Comparison of ENCODE assay signal across 29 cellular contexts in genomic region chr19:8453616-8454015, GRCh38. TPM values are rescaled to one million over a fixed set of nuclear protein-coding genes. Genes with fewer than 3 reads are reported as not detected.
DNase-seq lines count a peak whose midpoint lies in the region; ATAC-seq, FAIRE-seq and TF ChIP-seq lines count a peak whose summit lies in the region.
"Had no signal": no experiment of that assay in that cellular context is flagged by ENCODE, and none has a peak within 500 bp of the region (broad histone marks: within the 10 kb centered on the region; RNA-seq: fewer than 3 reads in every experiment).

No MANE protein-coding gene starts in this region.

- FAIRE-seq in GM12878 (lab: Jason Lieb, UNC) = no peak
- FAIRE-seq: GM18507, urothelium cell line had no signal

- RAD21 ChIA-PET in GM12878 (lab: Charles Lee; ENCODE audit: unreplicated experiment) = no interaction called here

- DNase-seq in left ventricle myocardium superior (no peak), Right ventricle myocardium superior (no peak), GM12878 (ENCODE audit: low read depth, low spot score) (no peak), neural progenitor cell (ENCODE audit: low spot score) (no peak), HT-29 (ENCODE audit: low spot score) (no peak), SHP77 treated with DMSO at 0.1 percent for 48 hours (lab: John Stamatoyannopoulos, UW) (no peak), brain microvascular endothelial cell (no peak)
- DNase-seq: activated CD4-positive, alpha-beta T cell treated with anti-CD3 and anti-CD28 coated beads for 1 hour; activated effector memory CD4-positive, alpha-beta T cell treated with anti-CD3 and anti-CD28 coated beads, Interleukin-2, amount 50 U/mL, for 16 hours; amniotic stem cell; C1 segment of cervical spinal cord; dorsolateral prefrontal cortex; foreskin keratinocyte; hypothalamus; islet precursor cell; lower lobe of right lung; NCI-H1105; NCI-H2029 treated with DMSO at 0.1 percent for 48 hours; NCI-H446; NK-92 treated with Interleukin-12 subunit alpha and Interleukin-12 subunit beta, amount 100 ng/mL, for 24 hours; stimulated activated CD4-positive, alpha-beta T cell treated with anti-CD3 and anti-CD28 coated beads, Interleukin-4, amount 100 ng/mL, for 4 hours had no signal

- WGBS in GM12878 (ENCODE audit: insufficient coverage, insufficient replicate concordance, low lambda C conversion rate, missing lambda C conversion rate) = 90% methylated on average over 6 of the region's 6 CpGs

- TF ChIP-seq RAD21 in GM12878 (IDR thresholded peaks at IDR 0.05; ENCODE audit: insufficient read depth, low read depth, low read length) = no peak

- POLR2A ChIA-PET in GM12878 (lab: Charles Lee) = interaction anchor here (0.5 kb wide), 1 partner anchor 19 kb away, joined by 5 read pairs; no protein-coding TSS in a partner anchor

- H3K4me3 ChIP-seq in GM12878 (no peak overlapping the region), neural progenitor cell (no peak overlapping the region), brain microvascular endothelial cell (ENCODE audit: low read depth, low read length) (no peak overlapping the region)
- H3K4me3 ChIP-seq: dorsolateral prefrontal cortex, lower lobe of right lung had no signal

- peaks cover 12 to 35% of the 10 kb centered on the region in 2 experiments for H3K36me3 ChIP-seq in GM12878 (ENCODE audit: control insufficient read depth in 2 of 2, insufficient read depth in 2 of 2, low read length in 1 of 2)
- peaks cover 10% of the 10 kb centered on the region for H3K36me3 ChIP-seq in neural progenitor cell
- peaks cover 11% of the 10 kb centered on the region for H3K36me3 ChIP-seq in brain microvascular endothelial cell (replicated peaks)

- no peak for TF ChIP-seq POLR2A in GM12878 (IDR thresholded peaks at IDR 0.05; ENCODE audit: low read depth, low read length)

- H3K79me2 ChIP-seq in GM12878 (ENCODE audit: control insufficient read depth, insufficient read depth, low read length) (peaks cover 94% of the 10 kb centered on the region), neural progenitor cell (ENCODE audit: low read depth) (peaks cover 99% of the 10 kb centered on the region)

- H3K36me3 Mint-ChIP-seq in neural progenitor cell = peaks cover 31% of the 10 kb centered on the region

- no peak for TF ChIP-seq CTCF in GM12878 (IDR thresholded peaks at IDR 0.05 in 2 of 3, conservative IDR thresholded peaks at IDR 0.05 in 1 of 3; ENCODE audit: control insufficient read depth in 2 of 3, extremely low read depth in 1 of 3, insufficient read depth in 1 of 3, low read depth in 3 of 3, low read length in 3 of 3)
- TF ChIP-seq CTCF in neural progenitor cell (IDR thresholded peaks at IDR 0.05) = no peak
- no peak for TF ChIP-seq CTCF in brain microvascular endothelial cell (IDR thresholded peaks at IDR 0.05; ENCODE audit: low read depth, low read length, missing control alignments)

- no peaks in the 10 kb centered on the region for H3K27me3 Mint-ChIP-seq in neural progenitor cell (ENCODE audit: insufficient read depth, low read depth)

- CTCF ChIA-PET in GM12878 (lab: Yijun Ruan, JAX) = interaction anchor here (0.9 to 1.4 kb wide), 3 partner anchors 56 to 217 kb away, joined by 3 read pairs; no protein-coding TSS in a partner anchor

- H3K27ac Mint-ChIP-seq in neural progenitor cell = no peak overlapping the region

- peaks cover 37% of the 10 kb centered on the region for H4K20me1 ChIP-seq in GM12878 (ENCODE audit: control insufficient read depth, insufficient read depth)
- peaks cover 99% of the 10 kb centered on the region for H4K20me1 ChIP-seq in neural progenitor cell (ENCODE audit: low read depth)

- H3K4me2 ChIP-seq in GM12878 (ENCODE audit: control insufficient read depth, insufficient read depth) = no peak overlapping the region
- H3K4me2 ChIP-seq in neural progenitor cell = no peak overlapping the region

- H3K9me3 Mint-ChIP-seq in neural progenitor cell = no peaks in the 10 kb centered on the region

- H3K27ac ChIP-seq in GM12878 (ENCODE audit: control insufficient read depth, insufficient read depth) (no peak overlapping the region), neural progenitor cell (peak overlapping the region; percentile 1), brain microvascular endothelial cell (no peak overlapping the region)
- H3K27ac ChIP-seq: foreskin keratinocyte had no signal

- in situ Hi-C loops in GM12878 (cut with MboI) = no loop called here
- in situ Hi-C loops in brain microvascular endothelial cell (cut with HindIII; ENCODE audit: low pct_ligation_motif_present, low sequenced_read_pairs) = no loop called here

- H3K4me3 Mint-ChIP-seq in neural progenitor cell = no peak overlapping the region

- SMC1A ChIA-PET in GM12878 (lab: Charles Lee; ENCODE audit: uncharacterized antibody, unreplicated experiment) = interaction anchor here (1.0 kb wide), 1 partner anchor 10 kb away, joined by 3 read pairs; no protein-coding TSS in a partner anchor

- ATAC-seq in left ventricle myocardium superior (peak; percentile 7), Right ventricle myocardium superior (ENCODE audit: poor library complexity) (no peak), GM12878 (no peak)
- ATAC-seq in activated CD4-positive, CD25-positive, alpha-beta regulatory T cell treated with anti-CD3 and anti-CD28 coated beads, Interleukin-2, amount 50 U/mL, for 24 hours = no peak
- ATAC-seq: foreskin keratinocyte, HCT116, lower lobe of right lung, SK-N-SH treated with all-trans-retinoic acid at 6 μM for 48 hours had no signal

- BruUV-seq in GM12878 (replicated peaks; lab: Mats Ljungman, UMichigan) = no TSS peak

- H3K4me1 ChIP-seq in GM12878 (ENCODE audit: control insufficient read depth, insufficient read depth, low read length) (peaks cover 10% of the 10 kb centered on the region), neural progenitor cell (peaks cover 48% of the 10 kb centered on the region)

- H2AFZ ChIP-seq in GM12878 (ENCODE audit: control insufficient read depth, low read depth, low read length) (no peak overlapping the region), neural progenitor cell (replicated peaks) (no peak overlapping the region)

- TF ChIP-seq EP300 in GM12878 (IDR thresholded peaks at IDR 0.05; ENCODE audit: borderline replicate concordance in 1 of 2, control insufficient read depth in 1 of 2, low read depth in 2 of 2, low read length in 2 of 2) = no peak

- peaks cover 61% of the 10 kb centered on the region for H3F3A ChIP-seq in neural progenitor cell (ENCODE audit: low read depth)

- intact Hi-C loops in left ventricle myocardium superior (cut with micrococcal nuclease) (no loop called here), Right ventricle myocardium superior (cut with DNase I) (no loop called here), GM12878 (cut with micrococcal nuclease; ENCODE audit: unreplicated experiment) (no loop called here)

- no peak overlapping the region for H3K9ac ChIP-seq in GM12878 (ENCODE audit: control insufficient read depth, insufficient read depth, low read length)
- H3K9ac ChIP-seq in neural progenitor cell = no peak overlapping the region

- H3K27me3 ChIP-seq in GM12878 (replicated peaks in 1 of 2; ENCODE audit: control insufficient read depth in 2 of 2, insufficient read depth in 2 of 2, low read length in 1 of 2) = no peaks in the 10 kb centered on the region
- H3K27me3 ChIP-seq in neural progenitor cell = no peaks in the 10 kb centered on the region
- H3K27me3 ChIP-seq in brain microvascular endothelial cell (replicated peaks) = no peaks in the 10 kb centered on the region
- H3K27me3 ChIP-seq: dorsolateral prefrontal cortex, foreskin keratinocyte had no signal

- H3K9me3 ChIP-seq in GM12878 (replicated peaks; ENCODE audit: control insufficient read depth, insufficient read depth, low read length) = no peaks in the 10 kb centered on the region
- H3K9me3 ChIP-seq in neural progenitor cell (ENCODE audit: low read depth) = no peaks in the 10 kb centered on the region
- H3K9me3 ChIP-seq: lower lobe of right lung had no signal

- H3K4me1 Mint-ChIP-seq in neural progenitor cell = peaks cover 45% of the 10 kb centered on the region

RNA-seq across cellular contexts. Expression of gene HNRNPM, which starts 8.8 kb away (rescaled TPM):
- total RNA-seq in left ventricle myocardium superior = 129 TPM
- total RNA-seq in Right ventricle myocardium superior = 113 TPM
- 182 and 185 TPM in 2 replicates for total RNA-seq in GM12878 (2013; cell fraction: nucleolus; rRNA removed)
- 127 and 175 TPM in 2 replicates for total RNA-seq in GM12878 (2014; rRNA removed)
- total RNA-seq in GM12878 (2014; rRNA removed; fragmentation: Illumina TruSeq; extraction: Trizol) = 146 and 155 TPM in 2 replicates
- 314 and 339 TPM in 2 replicates for total RNA-seq in GM12878 (2021)
- 138 TPM for polyA plus RNA-seq in GM12878 (2011; ENCODE audit: low read depth)
- polyA plus RNA-seq in GM12878 (2011; rRNA removed) = 131 and 134 TPM in 2 replicates
- polyA plus RNA-seq in GM12878 (2011; cell fraction: cytosol; rRNA removed) = 149 and 253 TPM in 2 replicates
- polyA plus RNA-seq in GM12878 (2011; cell fraction: nucleus; rRNA removed) = 161 and 230 TPM in 2 replicates
- 155 and 193 TPM in 2 replicates for polyA plus RNA-seq in GM12878 (2012)
- polyA plus RNA-seq in GM12878 (2014; fragmentation: Illumina TruSeq; extraction: Trizol) = 233 and 245 TPM in 2 replicates
- polyA plus RNA-seq in GM12878 (2014; fragmentation: Nextera tagmentation; extraction: Ambion mirVana) = 10 to 100 TPM; 14.3 to 35.9 TPM
- polyA plus RNA-seq in GM12878 (2014; rRNA removed) = 220 and 260 TPM in 2 replicates
- polyA plus RNA-seq in GM12878 (2016; fragmentation: Nextera tagmentation; extraction: Ambion mirVana) = 100 to 1,000 TPM; 374 to 415 TPM
- polyA minus RNA-seq in GM12878 (2011; rRNA and poly(A)+ RNA removed) = 98.7 and 117 TPM in 2 replicates
- 77.2 and 93.8 TPM in 2 replicates for polyA minus RNA-seq in GM12878 (2011; cell fraction: cytosol; rRNA and poly(A)+ RNA removed)
- polyA minus RNA-seq in GM12878 (2011; cell fraction: nucleus; rRNA and poly(A)+ RNA removed) = 66.1 and 115 TPM in 2 replicates
- total RNA-seq in neural progenitor cell (ENCODE audit: low replicate concordance) = 118 and 156 TPM in 2 replicates
- 162 and 178 TPM in 2 replicates for total RNA-seq in HT-29 (2014; rRNA removed; shearing (Covaris generic))

RNA-seq across cellular contexts. Expression of gene MARCHF2, which starts 40.5 kb away (rescaled TPM):
- 97.0 TPM for total RNA-seq in left ventricle myocardium superior
- 100.0 TPM for total RNA-seq in Right ventricle myocardium superior
- total RNA-seq in GM12878 (2013; cell fraction: nucleolus; rRNA removed) = 3.2 TPM in 2 replicates
- 29.2 and 30.3 TPM in 2 replicates for total RNA-seq in GM12878 (2014; rRNA removed)
- 7.4 TPM in 2 replicates for total RNA-seq in GM12878 (2014; rRNA removed; fragmentation: Illumina TruSeq; extraction: Trizol)
- total RNA-seq in GM12878 (2021) = 12.3 and 14.3 TPM in 2 replicates
- polyA plus RNA-seq in GM12878 (2011; ENCODE audit: low read depth) = 4.3 TPM
- polyA plus RNA-seq in GM12878 (2011; rRNA removed) = 1.8 and 4.7 TPM in 2 replicates
- 11.0 and 18.5 TPM in 2 replicates for polyA plus RNA-seq in GM12878 (2011; cell fraction: cytosol; rRNA removed)
- 7.0 and 10.3 TPM in 2 replicates for polyA plus RNA-seq in GM12878 (2011; cell fraction: nucleus; rRNA removed)
- 9.5 and 13.0 TPM in 2 replicates for polyA plus RNA-seq in GM12878 (2012)
- polyA plus RNA-seq in GM12878 (2014; fragmentation: Illumina TruSeq; extraction: Trizol) = 3.3 and 5.9 TPM in 2 replicates
- 1 to 10 TPM; 1.6 to 2.8 TPM for polyA plus RNA-seq in GM12878 (2014; fragmentation: Nextera tagmentation; extraction: Ambion mirVana)
- polyA plus RNA-seq in GM12878 (2014; rRNA removed) = 14.9 and 23.3 TPM in 2 replicates
- 10 to 100 TPM; 15.5 to 16.4 TPM for polyA plus RNA-seq in GM12878 (2016; fragmentation: Nextera tagmentation; extraction: Ambion mirVana)
- polyA minus RNA-seq in GM12878 (2011; rRNA and poly(A)+ RNA removed) = 2.3 and 8.2 TPM in 2 replicates
- 3.5 and 4.8 TPM in 2 replicates for polyA minus RNA-seq in GM12878 (2011; cell fraction: cytosol; rRNA and poly(A)+ RNA removed)
- polyA minus RNA-seq in GM12878 (2011; cell fraction: nucleus; rRNA and poly(A)+ RNA removed) = 1.3 and 2.4 TPM in 2 replicates
- 27.0 and 72.7 TPM in 2 replicates for total RNA-seq in neural progenitor cell (ENCODE audit: low replicate concordance)
- total RNA-seq in HT-29 (2014; rRNA removed; shearing (Covaris generic)) = 20.0 and 25.2 TPM in 2 replicates

RNA-seq across cellular contexts. Expression of gene PRAM1, which starts 48.8 kb away (rescaled TPM):
- total RNA-seq in left ventricle myocardium superior (0.59 TPM), Right ventricle myocardium superior (0.70 TPM), GM12878 (2014; rRNA removed) (not detected in 2 replicates), GM12878 (2014; rRNA removed; fragmentation: Illumina TruSeq; extraction: Trizol) (not detected in 2 replicates), GM12878 (2021) (0.08 TPM in 1 of 2 replicates, not detected in the other), neural progenitor cell (ENCODE audit: low replicate concordance) (0.22 and 0.56 TPM in 2 replicates)
- 1.1 and 1.6 TPM in 2 replicates for total RNA-seq in GM12878 (2013; cell fraction: nucleolus; rRNA removed)
- not detected for polyA plus RNA-seq in GM12878 (2011; ENCODE audit: low read depth)
- polyA plus RNA-seq in GM12878 (2011; rRNA removed) (not detected in 2 replicates), GM12878 (2014; fragmentation: Illumina TruSeq; extraction: Trizol) (0.03 TPM in 1 of 2 replicates, not detected in the other), GM12878 (2014; fragmentation: Nextera tagmentation; extraction: Ambion mirVana) (not detected), GM12878 (2014; rRNA removed) (0.08 and 0.49 TPM in 2 replicates), GM12878 (2016; fragmentation: Nextera tagmentation; extraction: Ambion mirVana) (not detected)
- not detected in 2 replicates for polyA plus RNA-seq in GM12878 (2011; cell fraction: cytosol; rRNA removed)
- polyA plus RNA-seq in GM12878 (2011; cell fraction: nucleus; rRNA removed) = 0.18 and 0.30 TPM in 2 replicates
- 0.10 and 0.24 TPM in 2 replicates for polyA plus RNA-seq in GM12878 (2012)
- polyA minus RNA-seq in GM12878 (2011; rRNA and poly(A)+ RNA removed) = not detected in 2 replicates
- not detected in 2 replicates for polyA minus RNA-seq in GM12878 (2011; cell fraction: cytosol; rRNA and poly(A)+ RNA removed)
- polyA minus RNA-seq in GM12878 (2011; cell fraction: nucleus; rRNA and poly(A)+ RNA removed) = not detected in 2 replicates
- not detected in 2 replicates for total RNA-seq in HT-29 (2014; rRNA removed; shearing (Covaris generic))
- total RNA-seq: epithelial cell of proximal tubule, foreskin keratinocyte, LHCN-M2, myocyte had no signal
- polyA plus RNA-seq: foreskin keratinocyte had no signal
